In the genomic region with DNA sequence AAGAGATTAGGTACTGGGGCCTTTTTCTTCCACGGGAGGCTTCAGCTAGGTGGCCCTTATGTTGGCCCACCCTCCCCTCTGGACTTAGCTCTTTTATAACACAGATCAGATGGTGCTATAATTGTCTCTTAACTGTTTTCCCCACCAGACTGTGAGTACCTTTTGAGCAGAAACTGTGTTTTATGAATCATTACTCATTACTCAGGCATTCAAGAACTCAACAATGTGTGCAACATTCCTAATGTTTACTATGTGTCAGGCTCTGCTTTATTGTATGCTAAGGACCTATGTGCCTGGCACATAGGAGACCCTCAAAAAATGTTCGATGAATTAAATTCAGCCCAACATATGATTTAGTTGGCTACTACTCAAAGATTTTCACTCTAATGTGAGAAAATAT, we compare ENCODE assay signal across 29 cellular contexts.
A peak's percentile ranks its signal among the peaks of the same experiment; 100 is the strongest.
DNase-seq lines count a peak whose midpoint lies in the region; ATAC-seq, FAIRE-seq and TF ChIP-seq lines count a peak whose summit lies in the region.
"Had no signal": no experiment of that assay in that cellular context is flagged by ENCODE, and none has a peak within 500 bp of the region (broad histone marks: within the 10 kb centered on the region; RNA-seq: fewer than 3 reads in every experiment).

No MANE protein-coding gene starts in this region.

- H3K4me3 Mint-ChIP-seq in progenitor cell of endocrine pancreas (ENCODE audit: low read depth): no peak overlapping the region
- H3K4me3 Mint-ChIP-seq: activated naive CD8-positive, alpha-beta T cell; activated T-cell treated with anti-CD3 and anti-CD28 coated beads, Interleukin-2, amount 50 U/mL, for 24 hours; CD14-positive monocyte; GM23338; immature natural killer cell; naive thymus-derived CD4-positive, alpha-beta T cell; T-helper 1 cell treated with Interleukin-12 subunit alpha and Interleukin-12 subunit beta and Interleukin-4 antibody, amounts not matched to agents 30 μg/mL and 1 μg/mL, for 36 hours; type B pancreatic cell had no signal

- no peak for TF ChIP-seq CTCF in progenitor cell of endocrine pancreas (IDR thresholded peaks at IDR 0.05; ENCODE audit: unreplicated experiment)

- no peaks in the 10 kb centered on the region for H3K27me3 Mint-ChIP-seq in progenitor cell of endocrine pancreas
- H3K27me3 Mint-ChIP-seq: activated naive CD8-positive, alpha-beta T cell; activated T-cell treated with anti-CD3 and anti-CD28 coated beads, Interleukin-2, amount 50 U/mL, for 24 hours; naive thymus-derived CD4-positive, alpha-beta T cell; type B pancreatic cell had no signal

- no peaks in the 10 kb centered on the region for H3K36me3 Mint-ChIP-seq in progenitor cell of endocrine pancreas (ENCODE audit: insufficient read depth)
- H3K36me3 Mint-ChIP-seq: activated naive CD8-positive, alpha-beta T cell; CD14-positive monocyte; immature natural killer cell; naive thymus-derived CD4-positive, alpha-beta T cell; type B pancreatic cell had no signal

- peaks cover 5% of the 10 kb centered on the region for H3K4me1 Mint-ChIP-seq in progenitor cell of endocrine pancreas (ENCODE audit: low read depth)
- H3K4me1 Mint-ChIP-seq: CD14-positive monocyte; immature natural killer cell; naive thymus-derived CD4-positive, alpha-beta T cell had no signal

- no peaks in the 10 kb centered on the region for H3K9me3 Mint-ChIP-seq in progenitor cell of endocrine pancreas (ENCODE audit: low read depth)
- H3K9me3 Mint-ChIP-seq: activated T-cell treated with anti-CD3 and anti-CD28 coated beads, Interleukin-2, amount 50 U/mL, for 24 hours; GM23338; T-helper 1 cell treated with Interleukin-12 subunit alpha and Interleukin-12 subunit beta and Interleukin-4 antibody, amounts not matched to agents 30 μg/mL and 1 μg/mL, for 36 hours; type B pancreatic cell had no signal

- FAIRE-seq in urothelium cell line (lab: Jason Lieb, UNC): no peak
- FAIRE-seq: colon, endothelial cell of umbilical vein, GM18507 had no signal

- no peak for ATAC-seq in HG02852 (IDR thresholded peaks at IDR 0.05; ENCODE audit: unreplicated experiment)
- ATAC-seq: GM23338; naive thymus-derived CD4-positive, alpha-beta T cell had no signal

- no peak overlapping the region for H3K27ac Mint-ChIP-seq in progenitor cell of endocrine pancreas
- H3K27ac Mint-ChIP-seq: activated naive CD8-positive, alpha-beta T cell; activated T-cell treated with anti-CD3 and anti-CD28 coated beads, Interleukin-2, amount 50 U/mL, for 24 hours; CD14-positive monocyte; GM23338; immature natural killer cell; naive thymus-derived CD4-positive, alpha-beta T cell; T-helper 1 cell treated with Interleukin-12 subunit alpha and Interleukin-12 subunit beta and Interleukin-4 antibody, amounts not matched to agents 30 μg/mL and 1 μg/mL, for 36 hours; type B pancreatic cell had no signal

- DNase-seq in DMS79 treated with DMSO at 0.1 percent for 48 hours (lab: John Stamatoyannopoulos, UW) (peak; percentile 27), DMS79 (lab: John Stamatoyannopoulos, UW) (no peak), astrocyte of the hippocampus (ENCODE audit: low read depth, low spot score) (peak; percentile 60), kidney tubule cell (ENCODE audit: low spot score) (peak; percentile 67), urothelium cell line (ENCODE audit: low spot score) (peak; percentile 32), DMS153 treated with DMSO at 0.1 percent for 48 hours (lab: John Stamatoyannopoulos, UW; ENCODE audit: unreplicated experiment) (no peak), progenitor cell of endocrine pancreas (ENCODE audit: low spot score, unreplicated experiment) (no peak)
- DNase-seq: activated CD4-positive, alpha-beta T cell treated with anti-CD3 and anti-CD28 coated beads, Interleukin-2, amount 50 U/mL, for 1 hour; activated CD4-positive, CD25-positive, alpha-beta regulatory T cell; activated effector memory CD4-positive, alpha-beta T cell treated with anti-CD3 and anti-CD28 coated beads, Interleukin-2, amount 50 U/mL, for 16 hours; activated T-cell treated with anti-CD3 and anti-CD28 coated beads, Interleukin-2, amount 50 U/mL, for 24 hours; immature natural killer cell; KBM-7; MM.1S; naive thymus-derived CD4-positive, alpha-beta T cell; NCI-H2081; NCI-H2227 treated with DMSO at 0.1 percent for 48 hours; NCI-H748 treated with DMSO at 0.1 percent for 48 hours; RPMI8226; stimulated activated CD4-positive, alpha-beta T cell treated with anti-CD3 and anti-CD28 coated beads, Interleukin-4, amount 100 ng/mL, for 4 hours had no signal

Comparison
In these comparisons a context has a peak if more than half of its experiments do, and no peak if none do; other contexts are left out.
1. DNase-seq: peak in DMS79 treated with DMSO at 0.1 percent for 48 hours (single experiment), astrocyte of the hippocampus (single experiment), kidney tubule cell (single experiment) and urothelium cell line (single experiment); none in DMS79 (single experiment), DMS153 treated with DMSO at 0.1 percent for 48 hours (single experiment) and progenitor cell of endocrine pancreas (single experiment).